21 cellular contexts compared by ENCODE assay signal in the genomic region with DNA sequence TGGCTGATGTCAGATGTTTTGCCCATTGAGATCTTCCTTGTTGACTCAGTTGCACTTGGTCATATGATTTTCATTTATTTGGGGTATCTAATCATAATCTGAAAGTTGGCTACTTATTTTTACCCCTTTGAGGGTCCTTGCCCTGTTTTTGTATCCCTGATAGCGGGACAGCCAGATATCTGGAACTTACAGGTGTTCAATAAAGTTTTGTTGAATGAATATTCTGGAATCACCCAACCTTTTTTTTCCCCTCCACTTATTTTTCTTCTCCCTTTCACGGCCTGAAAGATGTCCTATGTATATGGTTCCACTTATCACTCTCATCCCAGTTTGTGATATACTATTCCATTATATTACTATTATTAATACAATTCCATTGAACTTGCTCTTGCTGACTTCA. TPM values are rescaled to one million over a fixed set of nuclear protein-coding genes. Genes with fewer than 3 reads are reported as not detected.
A peak's percentile ranks its signal among the peaks of the same experiment; 100 is the strongest.
DNase-seq lines count a peak whose midpoint lies in the region; ATAC-seq, FAIRE-seq and TF ChIP-seq lines count a peak whose summit lies in the region.
"Had no signal": no experiment of that assay in that cellular context is flagged by ENCODE, and none has a peak within 500 bp of the region (broad histone marks: within the 10 kb centered on the region; RNA-seq: fewer than 3 reads in every experiment).

No MANE protein-coding gene starts in this region.

- H3K4ac ChIP-seq in trophoblast cell (ENCODE audit: low read depth, low read length), result peak overlapping the region; percentile 81

- H3K4me3 Mint-ChIP-seq in activated CD4-positive, alpha-beta T cell treated with anti-CD3 and anti-CD28 coated beads for 36 hours, result no peak overlapping the region
- H3K4me3 Mint-ChIP-seq: GM23338, H9 had no signal

- no peak overlapping the region for H3K27ac ChIP-seq in HepG2 (ENCODE audit: extremely low read length, insufficient read depth, low read length)
- no peak overlapping the region for H3K27ac ChIP-seq in right lobe of liver
- no peak overlapping the region for H3K27ac ChIP-seq in GM12878 (ENCODE audit: control insufficient read depth, insufficient read depth)
- H3K27ac ChIP-seq in trophoblast cell (ENCODE audit: low read depth, low read length), result no peak overlapping the region
- H3K27ac ChIP-seq in effector memory CD4-positive, alpha-beta T cell (ENCODE audit: insufficient read depth, low read length, poor library complexity, severe bottlenecking), result no peak overlapping the region
- H3K27ac ChIP-seq in left lung, result no peak overlapping the region
- H3K27ac ChIP-seq: 22Rv1, KMS-11 had no signal

- no peak for TF ChIP-seq RAD21 in HepG2 (CRISPR knock-in tag; IDR thresholded peaks at IDR 0.05)
- no peak for TF ChIP-seq RAD21 in GM12878 (IDR thresholded peaks at IDR 0.05; ENCODE audit: insufficient read depth, low read depth, low read length)

- no peak for FAIRE-seq in HepG2 (lab: Jason Lieb, UNC)
- no peak for FAIRE-seq in GM12878 (lab: Jason Lieb, UNC)
- FAIRE-seq: HTR-8/SVneo had no signal

- no peaks in the 10 kb centered on the region for H3K9me3 Mint-ChIP-seq in activated CD4-positive, alpha-beta T cell treated with anti-CD3 and anti-CD28 coated beads for 36 hours (ENCODE audit: low read depth)
- H3K9me3 Mint-ChIP-seq: GM23338, H9 had no signal

- H3K4me3 ChIP-seq in HepG2 (replicated peaks in 1 of 3; ENCODE audit: insufficient read depth in 1 of 3, low read depth in 2 of 3, low read length in 3 of 3) (no peak overlapping the region), right lobe of liver (no peak overlapping the region), GM12878 (no peak overlapping the region), trophoblast cell (ENCODE audit: low read depth, low read length) (no peak overlapping the region), left lung (no peak overlapping the region)
- H3K4me3 ChIP-seq in effector memory CD4-positive, alpha-beta T cell (ENCODE audit: insufficient read depth, low read depth, low read length, poor library complexity, severe bottlenecking), result no peak overlapping the region
- H3K4me3 ChIP-seq: GM23338 had no signal

- H2BK12ac ChIP-seq in trophoblast cell (ENCODE audit: low read length), result no peak overlapping the region

- H3K4me2 ChIP-seq in HepG2 (ENCODE audit: low read depth, low read length), result no peak overlapping the region
- H3K4me2 ChIP-seq in GM12878 (ENCODE audit: control insufficient read depth, insufficient read depth), result no peak overlapping the region
- H3K4me2 ChIP-seq in trophoblast cell (ENCODE audit: low read length), result no peak overlapping the region
- H3K4me2 ChIP-seq: KMS-11 had no signal

- H3K9me3 ChIP-seq in HepG2 (ENCODE audit: low read length) (no peaks in the 10 kb centered on the region), right lobe of liver (no peaks in the 10 kb centered on the region), GM12878 (replicated peaks; ENCODE audit: control insufficient read depth, insufficient read depth, low read length) (peaks cover 6% of the 10 kb centered on the region), trophoblast cell (ENCODE audit: insufficient read depth, low read depth, low read length) (no peaks in the 10 kb centered on the region), left lung (no peaks in the 10 kb centered on the region)
- H3K9me3 ChIP-seq in effector memory CD4-positive, alpha-beta T cell (ENCODE audit: control insufficient read depth, low read length), result no peaks in the 10 kb centered on the region
- H3K9me3 ChIP-seq: BE2C had no signal

- H3K27me3 Mint-ChIP-seq in activated CD4-positive, alpha-beta T cell treated with anti-CD3 and anti-CD28 coated beads for 36 hours, result no peaks in the 10 kb centered on the region

- no peak overlapping the region for H3K23ac ChIP-seq in trophoblast cell (ENCODE audit: low read length)

- H4K91ac ChIP-seq in trophoblast cell (ENCODE audit: low read depth, low read length), result no peak overlapping the region

- BruUV-seq in HepG2 (replicated peaks; lab: Mats Ljungman, UMichigan) (no TSS peak), GM12878 (replicated peaks; lab: Mats Ljungman, UMichigan) (no TSS peak)

- TF ChIP-seq POLR2A in HepG2 (IDR thresholded peaks at IDR 0.05; ENCODE audit: insufficient read depth in 1 of 2, low read depth in 2 of 2, low read length in 2 of 2), result no peak
- no peak for TF ChIP-seq POLR2A in right lobe of liver (IDR thresholded peaks at IDR 0.05)
- no peak for TF ChIP-seq POLR2A in GM12878 (IDR thresholded peaks at IDR 0.05; ENCODE audit: low read depth, low read length)

- H4K8ac ChIP-seq in trophoblast cell (ENCODE audit: low read depth, low read length), result no peak overlapping the region

- CTCF ChIA-PET in activated CD4-positive, alpha-beta T cell treated with anti-CD3 and anti-CD28 coated beads for 36 hours (lab: Charles Lee), result interaction anchor here (1.0 kb wide), 1 partner anchor 13 kb away, joined by 3 read pairs; a partner anchor contains a TSS
- CTCF ChIA-PET in HepG2 (lab: Yijun Ruan, JAX; ENCODE audit: low intra/inter-chr PET ratio, low total read pairs), result no interaction called here
- CTCF ChIA-PET in GM12878 (lab: Yijun Ruan, JAX), result interaction anchor here (1.7 kb wide), 1 partner anchor 10 kb away, joined by 6 read pairs; no protein-coding TSS in a partner anchor

- no peak overlapping the region for H2AK5ac ChIP-seq in trophoblast cell (ENCODE audit: low read length)

- H4K12ac ChIP-seq in trophoblast cell (ENCODE audit: low read depth, low read length), result no peak overlapping the region

- H3K79me2 ChIP-seq in HepG2 (ENCODE audit: insufficient read depth, low read length), result peaks cover 99% of the 10 kb centered on the region
- peaks cover 95% of the 10 kb centered on the region for H3K79me2 ChIP-seq in GM12878 (ENCODE audit: control insufficient read depth, insufficient read depth, low read length)
- peaks cover 17% of the 10 kb centered on the region for H3K79me2 ChIP-seq in trophoblast cell (ENCODE audit: control insufficient read depth, insufficient read depth, low read length, poor library complexity)

- peaks cover 98% of the 10 kb centered on the region for H4K20me1 ChIP-seq in HepG2 (ENCODE audit: insufficient read depth, low read length)
- no peaks in the 10 kb centered on the region for H4K20me1 ChIP-seq in GM12878 (ENCODE audit: control insufficient read depth, insufficient read depth)

- no peak overlapping the region for H3K9ac ChIP-seq in HepG2 (ENCODE audit: insufficient read depth, low read depth, low read length)
- H3K9ac ChIP-seq in GM12878 (ENCODE audit: control insufficient read depth, insufficient read depth, low read length), result no peak overlapping the region
- H3K9ac ChIP-seq in trophoblast cell (ENCODE audit: low read length), result no peak overlapping the region
- H3K9ac ChIP-seq: KMS-11 had no signal

- SMC1A ChIA-PET in GM12878 (lab: Charles Lee; ENCODE audit: uncharacterized antibody, unreplicated experiment), result interaction anchor here (1.1 to 1.4 kb wide), 2 partner anchors 8 to 22 kb away, joined by 3 to 4 read pairs; no protein-coding TSS in a partner anchor

- H3K27me3 ChIP-seq in HepG2 (ENCODE audit: control insufficient read depth in 1 of 2, insufficient read depth in 2 of 2, low read length in 2 of 2), result no peaks in the 10 kb centered on the region
- H3K27me3 ChIP-seq in right lobe of liver, result no peaks in the 10 kb centered on the region
- H3K27me3 ChIP-seq in GM12878 (replicated peaks in 1 of 2; ENCODE audit: control insufficient read depth in 2 of 2, insufficient read depth in 2 of 2, low read length in 1 of 2), result no peaks in the 10 kb centered on the region
- H3K27me3 ChIP-seq in trophoblast cell (ENCODE audit: insufficient read depth, low read length), result no peaks in the 10 kb centered on the region
- no peaks in the 10 kb centered on the region for H3K27me3 ChIP-seq in effector memory CD4-positive, alpha-beta T cell (replicated peaks; ENCODE audit: control insufficient read depth, insufficient read depth, low read length, poor library complexity, severe bottlenecking)
- H3K27me3 ChIP-seq in left lung, result no peaks in the 10 kb centered on the region
- H3K27me3 ChIP-seq: BE2C had no signal

- H2BK5ac ChIP-seq in trophoblast cell (ENCODE audit: low read depth, low read length, poor library complexity), result no peak overlapping the region

- H3K36me3 ChIP-seq in HepG2 (replicated peaks in 1 of 2; ENCODE audit: control insufficient read depth in 1 of 2, insufficient read depth in 2 of 2, low read length in 2 of 2), result no peaks in the 10 kb centered on the region
- no peaks in the 10 kb centered on the region for H3K36me3 ChIP-seq in right lobe of liver
- peaks cover 0 to 4% of the 10 kb centered on the region in 2 experiments; a peak in 1 of 4 replicates for H3K36me3 ChIP-seq in GM12878 (ENCODE audit: control insufficient read depth in 2 of 2, insufficient read depth in 2 of 2, low read length in 1 of 2)
- H3K36me3 ChIP-seq in trophoblast cell (ENCODE audit: control insufficient read depth in 1 of 2, insufficient read depth in 2 of 2, low read length in 2 of 2), result peaks cover 4 to 7% of the 10 kb centered on the region in 2 experiments
- no peaks in the 10 kb centered on the region for H3K36me3 ChIP-seq in effector memory CD4-positive, alpha-beta T cell (ENCODE audit: control insufficient read depth, insufficient read depth, low read length)
- no peaks in the 10 kb centered on the region for H3K36me3 ChIP-seq in left lung
- H3K36me3 ChIP-seq: BE2C had no signal

- peaks cover 79% of the 10 kb centered on the region for H3K4me1 Mint-ChIP-seq in activated CD4-positive, alpha-beta T cell treated with anti-CD3 and anti-CD28 coated beads for 36 hours

- no peak overlapping the region for H2AFZ ChIP-seq in HepG2 (ENCODE audit: low read length)
- H2AFZ ChIP-seq in GM12878 (ENCODE audit: control insufficient read depth, low read depth, low read length), result no peak overlapping the region
- H2AFZ ChIP-seq in trophoblast cell (ENCODE audit: insufficient read depth, low read length, poor library complexity), result no peak overlapping the region
- H2AFZ ChIP-seq: GM23338 had no signal

- no peak overlapping the region for H2BK120ac ChIP-seq in trophoblast cell (ENCODE audit: insufficient read depth, low read length, poor library complexity)

- in situ Hi-C loops in HepG2 (cut with HindIII; ENCODE audit: extremely low pct_ligation_motif_present, low pct_unique_long_range_greater_than_20kb), result loop anchor here (25.0 kb wide), 1 partner anchor 625 kb away; no protein-coding TSS in a partner anchor
- in situ Hi-C loops in GM12878 (cut with MboI), result no loop called here

- no peak overlapping the region for H3K18ac ChIP-seq in trophoblast cell (ENCODE audit: low read length)

- TF ChIP-seq EP300 in HepG2 (IDR thresholded peaks at IDR 0.05; ENCODE audit: low read depth in 2 of 2, low read length in 2 of 2), result no peak
- no peak for TF ChIP-seq EP300 in HepG2 (CRISPR knock-in tag; IDR thresholded peaks at IDR 0.05; ENCODE audit: borderline replicate concordance)
- TF ChIP-seq EP300 in GM12878 (IDR thresholded peaks at IDR 0.05; ENCODE audit: borderline replicate concordance in 1 of 2, control insufficient read depth in 1 of 2, low read depth in 2 of 2, low read length in 2 of 2), result no peak

- H3K14ac ChIP-seq in trophoblast cell (ENCODE audit: low read length), result no peak overlapping the region

- H3K27ac Mint-ChIP-seq in activated CD4-positive, alpha-beta T cell treated with anti-CD3 and anti-CD28 coated beads for 36 hours, result peak overlapping the region; percentile 0
- H3K27ac Mint-ChIP-seq: GM23338 had no signal

- RAD21 ChIA-PET in GM12878 (lab: Charles Lee; ENCODE audit: unreplicated experiment), result interaction anchor here (0.6 to 5.4 kb wide), 3 partner anchors 9 to 630 kb away, joined by 4 to 35 read pairs (median 5); a partner anchor contains a TSS

- H3K79me1 ChIP-seq in trophoblast cell (ENCODE audit: low read length), result no peaks in the 10 kb centered on the region

- 92% methylated on average over 2 of the region's 2 CpGs for WGBS in HepG2 (ENCODE audit: low lambda C conversion rate)
- WGBS in right lobe of liver (ENCODE audit: insufficient coverage, low coverage, low lambda C conversion rate, missing lambda C conversion rate), result 86% methylated on average over 2 of the region's 2 CpGs
- WGBS in GM12878 (ENCODE audit: insufficient coverage, insufficient replicate concordance, low lambda C conversion rate, missing lambda C conversion rate), result 100% methylated on average over 2 of the region's 2 CpGs
- no CpG with 5 or more reads among the region's 2 CpGs for WGBS in trophoblast cell (ENCODE audit: extremely low coverage, insufficient coverage, insufficient read length)

- H3K4me1 ChIP-seq in HepG2 (ENCODE audit: insufficient read depth, low read length), result peaks cover 86% of the 10 kb centered on the region
- peaks cover 0 to 43% (median 12%) of the 10 kb centered on the region in 4 donors for H3K4me1 ChIP-seq in right lobe of liver
- H3K4me1 ChIP-seq in GM12878 (ENCODE audit: control insufficient read depth, insufficient read depth, low read length), result peaks cover 3% of the 10 kb centered on the region; the same call in 1 of the 2 replicates
- peaks cover 3 to 10% of the 10 kb centered on the region in 2 experiments for H3K4me1 ChIP-seq in trophoblast cell (ENCODE audit: control insufficient read depth in 1 of 2, insufficient read depth in 2 of 2, low read length in 2 of 2)
- peaks cover 18% of the 10 kb centered on the region for H3K4me1 ChIP-seq in effector memory CD4-positive, alpha-beta T cell (ENCODE audit: control insufficient read depth, insufficient read depth, low read length, poor library complexity, severe bottlenecking)
- peaks cover 25 to 83% of the 10 kb centered on the region in 2 donors for H3K4me1 ChIP-seq in left lung

- no peak for TF ChIP-seq CTCF in HepG2 (CRISPR knock-in tag; IDR thresholded peaks at IDR 0.05)
- no peak for TF ChIP-seq CTCF in right lobe of liver (IDR thresholded peaks at IDR 0.05)
- no peak for TF ChIP-seq CTCF in GM12878 (IDR thresholded peaks at IDR 0.05 in 2 of 3, conservative IDR thresholded peaks at IDR 0.05 in 1 of 3; ENCODE audit: control insufficient read depth in 2 of 3, extremely low read depth in 1 of 3, insufficient read depth in 1 of 3, low read depth in 3 of 3, low read length in 3 of 3)
- TF ChIP-seq CTCF in left lung (IDR thresholded peaks at IDR 0.05), result no peak

- ATAC-seq in activated CD4-positive, alpha-beta T cell treated with anti-CD3 and anti-CD28 coated beads for 36 hours, result no peak
- ATAC-seq in HepG2, result no peak
- ATAC-seq in right lobe of liver, result no peak
- ATAC-seq in GM12878, result no peak
- ATAC-seq in left lung, result no peak
- ATAC-seq: GM23338 had no signal

- peaks cover 38% of the 10 kb centered on the region for H3K36me3 Mint-ChIP-seq in activated CD4-positive, alpha-beta T cell treated with anti-CD3 and anti-CD28 coated beads for 36 hours (ENCODE audit: low read depth)

- intact Hi-C loops in activated CD4-positive, alpha-beta T cell treated with anti-CD3 and anti-CD28 coated beads for 36 hours (cut with DNase I, micrococcal nuclease), result no loop called here
- intact Hi-C loops in HepG2 (cut with micrococcal nuclease; ENCODE audit: unreplicated experiment), result no loop called here
- intact Hi-C loops in right lobe of liver (cut with DNase I), result no loop called here
- intact Hi-C loops in GM12878 (cut with micrococcal nuclease; ENCODE audit: unreplicated experiment), result loop anchor here (10.0 kb wide), 1 partner anchor 883 kb away; a partner anchor contains a TSS
- intact Hi-C loops in left lung (cut with DNase I), result no loop called here

- DNase-seq in activated CD4-positive, alpha-beta T cell treated with anti-CD3 and anti-CD28 coated beads for 36 hours, result no peak
- DNase-seq in activated CD4-positive, alpha-beta T cell treated with anti-CD3 and anti-CD28 coated beads, Interleukin-2, amount 50 U/mL, for 1 hour, result no peak
- no peak for DNase-seq in HepG2 (ENCODE audit: low spot score)
- DNase-seq in right lobe of liver, result no peak
- DNase-seq in GM12878 (ENCODE audit: low read depth, low spot score), result no peak
- DNase-seq in trophoblast cell, result no peak
- no peak for DNase-seq in effector memory CD4-positive, alpha-beta T cell
- DNase-seq in left lung, result no peak
- DNase-seq: BE2C, COR-L47, DMS53, H9, MM.1S, NCI-H2029, NCI-H446, NCI-H524 treated with DMSO at 0.1 percent for 48 hours, NCI-H774 had no signal

- POLR2A ChIA-PET in activated CD4-positive, alpha-beta T cell treated with anti-CD3 and anti-CD28 coated beads for 36 hours (lab: Charles Lee), result no interaction called here
- POLR2A ChIA-PET in HepG2 (lab: Yijun Ruan, JAX), result no interaction called here
- POLR2A ChIA-PET in GM12878 (lab: Charles Lee), result interaction anchor here (1.6 kb wide), 1 partner anchor 16 kb away, joined by 4 read pairs; no protein-coding TSS in a partner anchor

RNA-seq across cellular contexts. Expression of a gene that starts 12.8 kb away (rescaled TPM):
- 100 to 1,000 TPM; 114 to 158 TPM for total RNA-seq in activated CD4-positive, alpha-beta T cell treated with anti-CD3 and anti-CD28 coated beads for 36 hours
- 489 and 700 TPM in 2 replicates for total RNA-seq in HepG2 (2016; rRNA removed; fragmentation: Illumina TruSeq; extraction: Trizol)
- 50.2 and 54.9 TPM in 2 replicates for total RNA-seq in HepG2 (2016; cell fraction: cytosol; rRNA removed; fragmentation: Illumina TruSeq; extraction: Trizol; ENCODE audit: low read depth)
- 488 and 720 TPM in 2 replicates for total RNA-seq in HepG2 (2016; cell fraction: insoluble cytoplasmic fraction; rRNA removed; fragmentation: Illumina TruSeq; extraction: Trizol)
- total RNA-seq in HepG2 (2016; cell fraction: membrane; rRNA removed; fragmentation: Illumina TruSeq; extraction: Trizol), result 94.6 and 98.6 TPM in 2 replicates
- 268 and 292 TPM in 2 replicates for total RNA-seq in HepG2 (2016; cell fraction: nucleus; rRNA removed; fragmentation: Illumina TruSeq; extraction: Trizol)
- polyA plus RNA-seq in HepG2 (2011; rRNA removed), result 398 and 417 TPM in 2 replicates
- polyA plus RNA-seq in HepG2 (2011; cell fraction: cytosol; rRNA removed), result 460 and 473 TPM in 2 replicates
- 417 and 480 TPM in 2 replicates for polyA plus RNA-seq in HepG2 (2011; cell fraction: nucleus; rRNA removed)
- 229 and 276 TPM in 2 replicates for polyA plus RNA-seq in HepG2 (2012)
- polyA plus RNA-seq in HepG2 (2016; cell fraction: cytosol; fragmentation: Illumina TruSeq; extraction: Trizol; ENCODE audit: low read depth), result 7.0 and 9.4 TPM in 2 replicates
- 347 and 367 TPM in 2 replicates for polyA plus RNA-seq in HepG2 (2016; cell fraction: insoluble cytoplasmic fraction; fragmentation: Illumina TruSeq; extraction: Trizol; ENCODE audit: low read depth)
- polyA plus RNA-seq in HepG2 (2016; cell fraction: membrane; fragmentation: Illumina TruSeq; extraction: Trizol; ENCODE audit: low read depth), result 21.8 and 23.3 TPM in 2 replicates
- 235 and 254 TPM in 2 replicates for polyA plus RNA-seq in HepG2 (2016; cell fraction: nucleus; fragmentation: Illumina TruSeq; extraction: Trizol; ENCODE audit: insufficient read depth, low read depth)
- 1,533 and 3,275 TPM in 2 replicates for polyA minus RNA-seq in HepG2 (2011; rRNA and poly(A)+ RNA removed; ENCODE audit: low replicate concordance)
- polyA minus RNA-seq in HepG2 (2011; cell fraction: cytosol; rRNA and poly(A)+ RNA removed), result 616 and 632 TPM in 2 replicates
- polyA minus RNA-seq in HepG2 (2011; cell fraction: nucleus; rRNA and poly(A)+ RNA removed), result 538 and 639 TPM in 2 replicates
- total RNA-seq in right lobe of liver, result 100 to 1,000 TPM; 107 to 160 (median 138) TPM
- 242 and 270 TPM in 2 replicates for total RNA-seq in GM12878 (2013; cell fraction: nucleolus; rRNA removed)
- 217 and 242 TPM in 2 replicates for total RNA-seq in GM12878 (2014; rRNA removed)
- 157 and 166 TPM in 2 replicates for total RNA-seq in GM12878 (2014; rRNA removed; fragmentation: Illumina TruSeq; extraction: Trizol)
- 149 and 152 TPM in 2 replicates for total RNA-seq in GM12878 (2021)
- 105 TPM for polyA plus RNA-seq in GM12878 (2011; ENCODE audit: low read depth)
- 151 and 212 TPM in 2 replicates for polyA plus RNA-seq in GM12878 (2011; rRNA removed)
- polyA plus RNA-seq in GM12878 (2011; cell fraction: cytosol; rRNA removed), result 314 and 332 TPM in 2 replicates
- polyA plus RNA-seq in GM12878 (2011; cell fraction: nucleus; rRNA removed), result 310 and 338 TPM in 2 replicates
- polyA plus RNA-seq in GM12878 (2012), result 107 and 119 TPM in 2 replicates
- polyA plus RNA-seq in GM12878 (2014; fragmentation: Illumina TruSeq; extraction: Trizol), result 145 and 146 TPM in 2 replicates
- 10 to 100 TPM; 30.4 to 36.6 TPM for polyA plus RNA-seq in GM12878 (2014; fragmentation: Nextera tagmentation; extraction: Ambion mirVana)
- polyA plus RNA-seq in GM12878 (2014; rRNA removed), result 93.5 and 130 TPM in 2 replicates
- polyA plus RNA-seq in GM12878 (2016; fragmentation: Nextera tagmentation; extraction: Ambion mirVana), result 10 to 100 TPM; 67.8 to 98.0 TPM
- polyA minus RNA-seq in GM12878 (2011; rRNA and poly(A)+ RNA removed), result 1,176 and 1,225 TPM in 2 replicates
- 152 and 162 TPM in 2 replicates for polyA minus RNA-seq in GM12878 (2011; cell fraction: cytosol; rRNA and poly(A)+ RNA removed)
- 173 and 276 TPM in 2 replicates for polyA minus RNA-seq in GM12878 (2011; cell fraction: nucleus; rRNA and poly(A)+ RNA removed)
- 1,013 and 1,027 TPM in 2 replicates for polyA plus RNA-seq in trophoblast cell (2013)
- total RNA-seq in left lung, result 100 to 1,000 TPM; 289 to 432 TPM
